Comparison of ENCODE assay signal across 1 cellular context in the genomic region with DNA sequence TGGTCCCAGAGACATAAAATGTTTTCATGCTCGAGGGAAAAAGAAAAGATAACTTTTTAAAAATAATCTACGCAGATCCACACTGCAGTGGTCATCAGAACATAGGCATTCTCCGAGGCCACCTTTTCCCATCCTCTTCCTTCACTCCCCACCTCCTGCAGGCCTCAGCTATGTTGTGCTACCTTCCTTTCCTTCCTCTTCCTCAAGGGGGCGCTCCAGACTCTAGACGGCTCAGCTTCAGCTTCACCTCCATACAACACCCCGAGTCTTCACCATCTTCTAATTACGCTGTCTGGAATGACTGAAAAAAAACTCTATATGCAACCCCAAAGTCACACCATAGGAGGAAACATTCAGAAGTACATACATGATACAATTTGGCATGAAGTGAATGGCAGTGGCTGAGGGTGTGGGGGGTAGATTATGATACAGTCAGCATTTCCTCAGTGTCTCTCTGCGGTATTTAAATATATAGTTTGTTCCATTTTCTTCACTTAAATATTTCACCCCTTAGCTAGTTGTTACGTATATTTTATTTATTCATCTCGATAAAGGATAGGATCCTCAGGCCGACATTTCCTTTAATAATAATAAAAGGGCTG.
TF ChIP-seq lines count a peak whose summit lies in the region.

No MANE protein-coding gene starts in this region.

TF ChIP-seq in WTC11, 78 proteins besides CTCF, POLR2A, EP300 and RAD21 (continued from another document):
- TF ChIP-seq ZNF512 (CRISPR knock-in tag; IDR thresholded peaks at IDR 0.05; ENCODE audit: borderline replicate concordance) (no peak), JAZF1 (CRISPR knock-in tag; IDR thresholded peaks at IDR 0.05) (no peak), NFATC4 (CRISPR knock-in tag; IDR thresholded peaks at IDR 0.05) (no peak)
TF ChIP-seq in WTC11: peak in this region for 0.
